ENCODE assay signal across 32 cellular contexts in the genomic region with DNA sequence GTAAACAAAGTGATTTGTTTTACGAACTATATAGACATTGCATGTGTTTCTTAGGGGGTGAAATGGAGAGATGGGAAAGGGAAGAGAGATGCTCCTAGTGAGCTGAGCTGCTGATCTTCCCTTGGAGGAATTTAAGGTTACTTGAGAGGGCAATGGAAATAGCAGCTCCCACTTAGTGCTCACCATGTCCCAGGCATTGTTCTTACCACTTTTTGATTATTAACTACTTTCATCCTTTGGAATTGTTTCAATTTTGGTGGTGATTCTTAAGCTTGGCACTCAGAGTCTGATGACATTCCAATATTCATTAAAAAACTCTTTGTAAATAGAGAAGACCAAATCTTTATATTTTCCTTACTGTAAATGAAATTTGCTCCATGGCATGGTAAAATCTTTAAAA.
DNase-seq lines count a peak whose midpoint lies in the region; ATAC-seq and TF ChIP-seq lines count a peak whose summit lies in the region.
"Had no signal": no experiment of that assay in that cellular context is flagged by ENCODE, and none has a peak within 500 bp of the region (broad histone marks: within the 10 kb centered on the region; RNA-seq: fewer than 3 reads in every experiment).

No MANE protein-coding gene starts in this region.

- H3K4me3 ChIP-seq in CD8-positive, alpha-beta memory T cell (ENCODE audit: low read length): no peak overlapping the region
- H3K4me3 ChIP-seq: cardiac muscle cell, colonic mucosa, gastrocnemius medialis, hepatocyte, SJCRH30, suprapubic skin had no signal

- no peaks in the 10 kb centered on the region for H3K4me1 ChIP-seq in CD8-positive, alpha-beta memory T cell (ENCODE audit: insufficient read depth, low read length)
- H3K4me1 ChIP-seq: colonic mucosa, gastrocnemius medialis, suprapubic skin had no signal

- H3K27me3 ChIP-seq in CD8-positive, alpha-beta memory T cell (ENCODE audit: insufficient read depth, low read length, poor library complexity, severe bottlenecking): no peaks in the 10 kb centered on the region
- H3K27me3 ChIP-seq: cardiac muscle cell, colonic mucosa, gastrocnemius medialis, hepatocyte, SJCRH30, suprapubic skin had no signal

- no peaks in the 10 kb centered on the region for H3K9me3 ChIP-seq in CD8-positive, alpha-beta memory T cell (ENCODE audit: low read length)
- H3K9me3 ChIP-seq: colonic mucosa, gastrocnemius medialis, SJCRH30, suprapubic skin had no signal

- H3K9me3 Mint-ChIP-seq in HFFc6: no peaks in the 10 kb centered on the region
- H3K9me3 Mint-ChIP-seq in CD8-positive, alpha-beta memory T cell: no peaks in the 10 kb centered on the region
- no peaks in the 10 kb centered on the region for H3K9me3 Mint-ChIP-seq in activated CD8-positive, alpha-beta T cell treated with anti-CD3 and anti-CD28 coated beads for 36 hours
- H3K9me3 Mint-ChIP-seq: activated CD4-positive, alpha-beta T cell treated with anti-CD3 and anti-CD28 coated beads, Interleukin-2, amount 10 ng/mL, durations not matched to agents 24 days and 14 days; activated naive CD8-positive, alpha-beta T cell treated with anti-CD3 and anti-CD28 coated beads for 36 hours; WTC11 had no signal

- 0 out of 2 replicates have a peak overlapping the region, but pooled peaks have one; percentile 18 for H3K4me3 Mint-ChIP-seq in HFFc6
- H3K4me3 Mint-ChIP-seq in CD8-positive, alpha-beta memory T cell: no peak overlapping the region
- H3K4me3 Mint-ChIP-seq in activated CD8-positive, alpha-beta T cell treated with anti-CD3 and anti-CD28 coated beads for 36 hours: no peak overlapping the region
- H3K4me3 Mint-ChIP-seq: activated CD4-positive, alpha-beta T cell treated with anti-CD3 and anti-CD28 coated beads, Interleukin-2, amount 10 ng/mL, durations not matched to agents 24 days and 14 days; activated naive CD8-positive, alpha-beta T cell treated with anti-CD3 and anti-CD28 coated beads for 36 hours; nephron; WTC11 had no signal

- CTCF ChIA-PET in CD8-positive, alpha-beta memory T cell (lab: Charles Lee): no interaction called here
- CTCF ChIA-PET in activated CD8-positive, alpha-beta T cell treated with anti-CD3 and anti-CD28 coated beads for 36 hours (lab: Charles Lee): no interaction called here

- H3K36me3 Mint-ChIP-seq in HFFc6 (ENCODE audit: low read depth): peaks cover 68% of the 10 kb centered on the region
- H3K36me3 Mint-ChIP-seq in CD8-positive, alpha-beta memory T cell: peaks cover 2 to 11% (median 5%) of the 10 kb centered on the region in 3 donors
- no peaks in the 10 kb centered on the region for H3K36me3 Mint-ChIP-seq in activated CD8-positive, alpha-beta T cell treated with anti-CD3 and anti-CD28 coated beads for 36 hours (ENCODE audit: low read depth)

- H3K27ac Mint-ChIP-seq in HFFc6: peak overlapping the region; percentile 36; the same call in 1 of the 2 replicates
- no peak overlapping the region for H3K27ac Mint-ChIP-seq in CD8-positive, alpha-beta memory T cell
- H3K27ac Mint-ChIP-seq in activated CD8-positive, alpha-beta T cell treated with anti-CD3 and anti-CD28 coated beads for 36 hours: no peak overlapping the region
- H3K27ac Mint-ChIP-seq: activated CD4-positive, alpha-beta T cell treated with anti-CD3 and anti-CD28 coated beads, Interleukin-2, amount 10 ng/mL, durations not matched to agents 24 days and 14 days; activated naive CD8-positive, alpha-beta T cell treated with anti-CD3 and anti-CD28 coated beads for 36 hours; nephron had no signal

- no peak overlapping the region for H3K27ac ChIP-seq in CD8-positive, alpha-beta memory T cell (ENCODE audit: low read depth, low read length)
- H3K27ac ChIP-seq: cardiac muscle cell, colonic mucosa, epithelial cell of prostate, gastrocnemius medialis, hepatocyte, SJCRH30, suprapubic skin had no signal

- H3K36me3 ChIP-seq in CD8-positive, alpha-beta memory T cell (ENCODE audit: insufficient read depth, low read length): no peaks in the 10 kb centered on the region
- H3K36me3 ChIP-seq: colonic mucosa had no signal

- ATAC-seq in activated CD8-positive, alpha-beta T cell treated with anti-CD3 and anti-CD28 coated beads for 36 hours: no peak
- ATAC-seq: gastrocnemius medialis, left colon, WTC11 had no signal

- TF ChIP-seq CTCF in HFFc6 (IDR thresholded peaks at IDR 0.05): no peak
- no peak for TF ChIP-seq CTCF in activated CD8-positive, alpha-beta T cell treated with anti-CD3 and anti-CD28 coated beads for 36 hours (IDR thresholded peaks at IDR 0.05)

- DNase-seq in AG08395 (ENCODE audit: low spot score): peak; percentile 10
- peak; percentile 46 for DNase-seq in HFFc6
- DNase-seq in dermis blood vessel endothelial cell: peak; percentile 35
- peak; percentile 97 for DNase-seq in kidney glomerular epithelial cell (lab: John Stamatoyannopoulos, UW)
- no peak for DNase-seq in CD8-positive, alpha-beta memory T cell
- DNase-seq in activated CD8-positive, alpha-beta T cell treated with anti-CD3 and anti-CD28 coated beads for 36 hours: no peak
- DNase-seq in T-helper 9 cell: no peak
- DNase-seq in medulla oblongata (ENCODE audit: extremely low spot score): no peak
- DNase-seq: activated CD4-positive, alpha-beta T cell treated with anti-CD3 and anti-CD28 coated beads, Interleukin-2, amount 10 ng/mL, durations not matched to agents 24 days and 14 days; activated effector memory CD4-positive, alpha-beta T cell treated with Interleukin-2 at 50 U/mL for 16 hours; activated naive CD8-positive, alpha-beta T cell treated with anti-CD3 and anti-CD28 coated beads for 36 hours; activated T-cell treated with anti-CD3 and anti-CD28 coated beads, Interleukin-2, amount 50 U/mL, for 1 hour; anterior cingulate cortex; colonic mucosa; DMS153; effector CD8-positive, alpha-beta T cell; gastrocnemius medialis; left colon; mammary epithelial cell; NCI-H1092; NCI-H187; retina; RPMI8226; SJCRH30; stimulated activated CD4-positive, alpha-beta T cell treated with anti-CD3 and anti-CD28 coated beads, Interleukin-1b, Interleukin-23, amount 100 ng/mL, for 48 hours; stimulated activated naive CD4-positive, alpha-beta T cell treated with Interleukin-2 at 50 U/mL for 16 hours had no signal

- intact Hi-C loops in activated CD8-positive, alpha-beta T cell treated with anti-CD3 and anti-CD28 coated beads for 36 hours (cut with micrococcal nuclease): no loop called here

- POLR2A ChIA-PET in CD8-positive, alpha-beta memory T cell (lab: Charles Lee): no interaction called here
- POLR2A ChIA-PET in activated CD8-positive, alpha-beta T cell treated with anti-CD3 and anti-CD28 coated beads for 36 hours (lab: Charles Lee): no interaction called here

- peaks cover 61% of the 10 kb centered on the region for H3K4me1 Mint-ChIP-seq in HFFc6 (ENCODE audit: low read depth)
- no peaks in the 10 kb centered on the region for H3K4me1 Mint-ChIP-seq in CD8-positive, alpha-beta memory T cell
- H3K4me1 Mint-ChIP-seq in activated CD8-positive, alpha-beta T cell treated with anti-CD3 and anti-CD28 coated beads for 36 hours (ENCODE audit: low read depth): no peaks in the 10 kb centered on the region
- H3K4me1 Mint-ChIP-seq: activated CD4-positive, alpha-beta T cell treated with anti-CD3 and anti-CD28 coated beads, Interleukin-2, amount 10 ng/mL, durations not matched to agents 24 days and 14 days; activated naive CD8-positive, alpha-beta T cell treated with anti-CD3 and anti-CD28 coated beads for 36 hours; WTC11 had no signal

- H3K27me3 Mint-ChIP-seq in HFFc6 (ENCODE audit: insufficient read depth): peaks cover 3% of the 10 kb centered on the region; the same call in 1 of the 2 replicates
- H3K27me3 Mint-ChIP-seq in CD8-positive, alpha-beta memory T cell: peaks cover 3% of the 10 kb centered on the region in 2 donors
- H3K27me3 Mint-ChIP-seq in activated CD8-positive, alpha-beta T cell treated with anti-CD3 and anti-CD28 coated beads for 36 hours: no peaks in the 10 kb centered on the region
- H3K27me3 Mint-ChIP-seq: activated CD4-positive, alpha-beta T cell treated with anti-CD3 and anti-CD28 coated beads, Interleukin-2, amount 10 ng/mL, durations not matched to agents 24 days and 14 days; activated naive CD8-positive, alpha-beta T cell treated with anti-CD3 and anti-CD28 coated beads for 36 hours had no signal

Comparison
In these comparisons a context has a peak if more than half of its experiments do, and no peak if none do; other contexts are left out.
1. DNase-seq: peak in AG08395 (single experiment), HFFc6 (single experiment), dermis blood vessel endothelial cell (single experiment) and kidney glomerular epithelial cell (single experiment); none in CD8-positive, alpha-beta memory T cell (0 of 5), activated CD8-positive, alpha-beta T cell treated with anti-CD3 and anti-CD28 coated beads for 36 hours (single experiment), T-helper 9 cell (single experiment) and medulla oblongata (single experiment).